ENCODE assay signal across 28 cellular contexts in the genomic region with DNA sequence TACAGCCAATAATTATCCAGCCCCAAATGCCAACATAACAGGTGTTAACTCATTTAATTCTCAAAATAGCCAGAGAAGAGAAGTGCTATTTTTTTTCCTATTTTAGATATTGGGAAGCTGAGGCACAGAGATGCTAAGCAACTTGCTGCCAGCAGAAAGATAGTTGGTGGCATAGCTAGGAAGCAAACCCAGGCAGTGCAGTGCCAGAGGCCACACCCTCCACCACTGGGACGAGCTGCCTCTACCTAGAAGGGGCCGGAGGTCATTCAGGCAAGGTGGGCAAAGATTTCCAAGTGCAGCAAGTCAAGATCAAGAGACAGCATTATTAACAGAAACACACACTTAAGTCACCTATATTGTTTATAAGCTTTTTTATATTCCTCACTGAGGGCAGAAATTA.
"Had no signal": no experiment of that assay in that cellular context is flagged by ENCODE, and none has a peak within 500 bp of the region (broad histone marks: within the 10 kb centered on the region; RNA-seq: fewer than 3 reads in every experiment).

No MANE protein-coding gene starts in this region.

- H3K36me3 Mint-ChIP-seq: activated CD4-positive, alpha-beta memory T cell treated with anti-CD3 and anti-CD28 coated beads for 36 hours; activated CD8-positive, alpha-beta memory T cell treated with anti-CD3 and anti-CD28 coated beads, Interleukin-2, amount 10 ng/mL, durations not matched to agents 7 days and 5 days; activated naive CD4-positive, alpha-beta T cell treated with anti-CD3 and anti-CD28 coated beads, Interleukin-2, amount 10 ng/mL, durations not matched to agents 7 days and 5 days; activated naive CD4-positive, alpha-beta T cell treated with anti-CD3 and anti-CD28 coated beads, Interleukin-2, amount 50 U/mL, for 72 hours; activated naive CD8-positive, alpha-beta T cell treated with anti-CD3 and anti-CD28 coated beads, Interleukin-2, amount 10 ng/mL, durations not matched to agents 7 days and 5 days; brain had no signal

- H3K4me1 ChIP-seq: ascending aorta, breast epithelium, gastroesophageal sphincter had no signal

- H3K4me1 Mint-ChIP-seq: activated CD4-positive, alpha-beta T cell treated with anti-CD3 and anti-CD28 coated beads for 36 hours; activated CD4-positive, alpha-beta T cell treated with anti-CD3 and anti-CD28 coated beads, Interleukin-2, amount 10 ng/mL, durations not matched to agents 24 days and 14 days; activated CD8-positive, alpha-beta memory T cell treated with anti-CD3 and anti-CD28 coated beads, Interleukin-2, amount 10 ng/mL, durations not matched to agents 7 days and 5 days; activated naive CD4-positive, alpha-beta T cell treated with anti-CD3 and anti-CD28 coated beads, Interleukin-2, amount 10 ng/mL, durations not matched to agents 7 days and 5 days; activated naive CD8-positive, alpha-beta T cell treated with anti-CD3 and anti-CD28 coated beads, Interleukin-2, amount 10 ng/mL, durations not matched to agents 7 days and 5 days; central memory CD8-positive, alpha-beta T cell had no signal

- H3K4me3 Mint-ChIP-seq: activated CD4-positive, alpha-beta memory T cell treated with anti-CD3 and anti-CD28 coated beads for 36 hours; activated CD4-positive, alpha-beta T cell treated with anti-CD3 and anti-CD28 coated beads for 36 hours; activated CD4-positive, alpha-beta T cell treated with anti-CD3 and anti-CD28 coated beads, Interleukin-2, amount 10 ng/mL, durations not matched to agents 24 days and 14 days; activated CD8-positive, alpha-beta memory T cell treated with anti-CD3 and anti-CD28 coated beads, Interleukin-2, amount 10 ng/mL, durations not matched to agents 7 days and 5 days; activated CD8-positive, alpha-beta T cell treated with anti-CD3 and anti-CD28 coated beads, Interleukin-2, amount 10 ng/mL, durations not matched to agents 7 days and 5 days; activated naive CD4-positive, alpha-beta T cell treated with anti-CD3 and anti-CD28 coated beads, Interleukin-2, amount 10 ng/mL, durations not matched to agents 7 days and 5 days; activated naive CD8-positive, alpha-beta T cell treated with anti-CD3 and anti-CD28 coated beads, Interleukin-2, amount 10 ng/mL, durations not matched to agents 7 days and 5 days; activated T-cell treated with anti-CD3 and anti-CD28 coated beads, Interleukin-2, amount 50 U/mL, for 24 hours; activated T-cell treated with anti-CD3 and anti-CD28 coated beads, Interleukin-2, amount 50 U/mL, for 72 hours; brain; central memory CD8-positive, alpha-beta T cell; dendritic cell treated with granulocyte-macrophage colony-stimulating factor and Interleukin-4, amounts not matched to agents 40 ng/mL and 50 ng/mL, for 4 days; effector memory CD8-positive, alpha-beta T cell had no signal

- H3K4me3 ChIP-seq: ascending aorta, breast epithelium, coronary artery, dorsolateral prefrontal cortex, esophagus squamous epithelium, gastroesophageal sphincter had no signal

- DNase-seq: activated CD4-positive, alpha-beta memory T cell treated with anti-CD3 and anti-CD28 coated beads for 36 hours; activated CD4-positive, alpha-beta T cell treated with anti-CD3 and anti-CD28 coated beads for 36 hours; activated CD4-positive, alpha-beta T cell treated with anti-CD3 and anti-CD28 coated beads, Interleukin-2, amount 10 ng/mL, durations not matched to agents 24 days and 14 days; activated CD4-positive, CD25-positive, alpha-beta regulatory T cell; activated CD4-positive, CD25-positive, alpha-beta regulatory T cell treated with anti-CD3 and anti-CD28 coated beads, Interleukin-2, amount 50 U/mL, for 72 hours; activated CD8-positive, alpha-beta memory T cell treated with anti-CD3 and anti-CD28 coated beads, Interleukin-2, amount 10 ng/mL, durations not matched to agents 7 days and 5 days; activated CD8-positive, alpha-beta memory T cell treated with anti-CD3 and anti-CD28 coated beads, Interleukin-2, amount 50 U/mL, for 4 hours; activated CD8-positive, alpha-beta T cell treated with anti-CD3 and anti-CD28 coated beads, Interleukin-2, amount 10 ng/mL, durations not matched to agents 7 days and 5 days; activated gamma-delta T cell; activated naive CD4-positive, alpha-beta T cell; activated naive CD4-positive, alpha-beta T cell treated with anti-CD3 and anti-CD28 coated beads, Interleukin-2, amount 10 ng/mL, durations not matched to agents 7 days and 5 days; activated naive CD8-positive, alpha-beta T cell treated with anti-CD3 and anti-CD28 coated beads, Interleukin-2, amount 10 ng/mL, durations not matched to agents 7 days and 5 days; activated T-cell treated with anti-CD3 and anti-CD28 coated beads, Interleukin-2, amount 50 U/mL, for 24 hours; activated T-cell treated with anti-CD3 and anti-CD28 coated beads, Interleukin-2, amount 50 U/mL, for 72 hours; dorsolateral prefrontal cortex; effector memory CD8-positive, alpha-beta T cell; erythroblast; esophagus squamous epithelium; foreskin melanocyte; T-helper 2 cell had no signal

- ATAC-seq: activated CD4-positive, alpha-beta T cell treated with anti-CD3 and anti-CD28 coated beads for 36 hours; activated CD8-positive, alpha-beta memory T cell treated with anti-CD3 and anti-CD28 coated beads, Interleukin-2, amount 10 ng/mL, durations not matched to agents 7 days and 5 days; activated CD8-positive, alpha-beta T cell treated with anti-CD3 and anti-CD28 coated beads, Interleukin-2, amount 10 ng/mL, durations not matched to agents 7 days and 5 days; activated naive CD4-positive, alpha-beta T cell treated with anti-CD3 and anti-CD28 coated beads, Interleukin-2, amount 50 U/mL, for 72 hours; activated T-cell treated with anti-CD3 and anti-CD28 coated beads, Interleukin-2, amount 50 U/mL, for 72 hours; effector memory CD8-positive, alpha-beta T cell had no signal

- H3K27ac Mint-ChIP-seq: activated CD4-positive, alpha-beta memory T cell treated with anti-CD3 and anti-CD28 coated beads for 36 hours; activated CD4-positive, alpha-beta T cell treated with anti-CD3 and anti-CD28 coated beads for 36 hours; activated CD4-positive, alpha-beta T cell treated with anti-CD3 and anti-CD28 coated beads, Interleukin-2, amount 10 ng/mL, durations not matched to agents 24 days and 14 days; activated CD8-positive, alpha-beta memory T cell treated with anti-CD3 and anti-CD28 coated beads, Interleukin-2, amount 10 ng/mL, durations not matched to agents 7 days and 5 days; activated CD8-positive, alpha-beta T cell treated with anti-CD3 and anti-CD28 coated beads, Interleukin-2, amount 10 ng/mL, durations not matched to agents 7 days and 5 days; activated naive CD4-positive, alpha-beta T cell treated with anti-CD3 and anti-CD28 coated beads, Interleukin-2, amount 10 ng/mL, durations not matched to agents 7 days and 5 days; activated naive CD4-positive, alpha-beta T cell treated with anti-CD3 and anti-CD28 coated beads, Interleukin-2, amount 50 U/mL, for 72 hours; activated naive CD8-positive, alpha-beta T cell treated with anti-CD3 and anti-CD28 coated beads, Interleukin-2, amount 10 ng/mL, durations not matched to agents 7 days and 5 days; activated T-cell treated with anti-CD3 and anti-CD28 coated beads, Interleukin-2, amount 50 U/mL, for 24 hours; activated T-cell treated with anti-CD3 and anti-CD28 coated beads, Interleukin-2, amount 50 U/mL, for 72 hours; dendritic cell treated with granulocyte-macrophage colony-stimulating factor and Interleukin-4, amounts not matched to agents 40 ng/mL and 50 ng/mL, for 4 days; effector memory CD8-positive, alpha-beta T cell had no signal

- H3K27me3 ChIP-seq: ascending aorta, breast epithelium, esophagus squamous epithelium, gastroesophageal sphincter had no signal

- H3K36me3 ChIP-seq: ascending aorta, breast epithelium, esophagus squamous epithelium, gastroesophageal sphincter had no signal

- H3K9me3 ChIP-seq: ascending aorta, breast epithelium, esophagus squamous epithelium had no signal

- H3K27ac ChIP-seq: ascending aorta, dorsolateral prefrontal cortex, gastroesophageal sphincter had no signal

- H3K27me3 Mint-ChIP-seq: activated CD4-positive, alpha-beta memory T cell treated with anti-CD3 and anti-CD28 coated beads for 36 hours; activated CD4-positive, alpha-beta T cell treated with anti-CD3 and anti-CD28 coated beads for 36 hours; activated CD4-positive, alpha-beta T cell treated with anti-CD3 and anti-CD28 coated beads, Interleukin-2, amount 10 ng/mL, durations not matched to agents 24 days and 14 days; activated CD8-positive, alpha-beta memory T cell treated with anti-CD3 and anti-CD28 coated beads, Interleukin-2, amount 10 ng/mL, durations not matched to agents 7 days and 5 days; activated naive CD4-positive, alpha-beta T cell treated with anti-CD3 and anti-CD28 coated beads, Interleukin-2, amount 10 ng/mL, durations not matched to agents 7 days and 5 days; activated naive CD8-positive, alpha-beta T cell treated with anti-CD3 and anti-CD28 coated beads, Interleukin-2, amount 10 ng/mL, durations not matched to agents 7 days and 5 days; activated T-cell treated with anti-CD3 and anti-CD28 coated beads, Interleukin-2, amount 50 U/mL, for 24 hours; brain; central memory CD8-positive, alpha-beta T cell; dendritic cell treated with granulocyte-macrophage colony-stimulating factor and Interleukin-4, amounts not matched to agents 40 ng/mL and 50 ng/mL, for 4 days; effector memory CD8-positive, alpha-beta T cell had no signal

- H3K9me3 Mint-ChIP-seq: activated CD4-positive, alpha-beta T cell treated with anti-CD3 and anti-CD28 coated beads, Interleukin-2, amount 10 ng/mL, durations not matched to agents 24 days and 14 days; activated naive CD8-positive, alpha-beta T cell treated with anti-CD3 and anti-CD28 coated beads, Interleukin-2, amount 10 ng/mL, durations not matched to agents 7 days and 5 days had no signal
